ENCODE assay signal across 1 cellular context in genomic region chr7:44259547-44260457, GRCh38.
TF ChIP-seq lines count a peak whose summit lies in the region.

No MANE protein-coding gene starts in this region.

TF ChIP-seq in K562, 482 proteins besides CTCF, POLR2A, EP300 and RAD21 (continued from another document and continues in another):
- TF ChIP-seq MGA (IDR thresholded peaks at IDR 0.05), result peak; percentile 66
- TF ChIP-seq ZNF217 (CRISPR knock-in tag; IDR thresholded peaks at IDR 0.05), result no peak
- no peak for TF ChIP-seq BACH1 (tag; IDR thresholded peaks at IDR 0.05)
- no peak for TF ChIP-seq ZNF395 (CRISPR knock-in tag; IDR thresholded peaks at IDR 0.05)
- peak; percentile 14; the same call in 1 of the 2 replicates for TF ChIP-seq USF1 (CRISPR knock-in tag; IDR thresholded peaks at IDR 0.05)
- TF ChIP-seq L3MBTL2 (IDR thresholded peaks at IDR 0.05), result peak; percentile 71
- no peak for TF ChIP-seq ZNF184 (CRISPR knock-in tag; IDR thresholded peaks at IDR 0.05)
- TF ChIP-seq RBM22 (IDR thresholded peaks at IDR 0.05; ENCODE audit: low read depth, low read length, poor library complexity, severe bottlenecking), result no peak
- TF ChIP-seq, protein P1, sequence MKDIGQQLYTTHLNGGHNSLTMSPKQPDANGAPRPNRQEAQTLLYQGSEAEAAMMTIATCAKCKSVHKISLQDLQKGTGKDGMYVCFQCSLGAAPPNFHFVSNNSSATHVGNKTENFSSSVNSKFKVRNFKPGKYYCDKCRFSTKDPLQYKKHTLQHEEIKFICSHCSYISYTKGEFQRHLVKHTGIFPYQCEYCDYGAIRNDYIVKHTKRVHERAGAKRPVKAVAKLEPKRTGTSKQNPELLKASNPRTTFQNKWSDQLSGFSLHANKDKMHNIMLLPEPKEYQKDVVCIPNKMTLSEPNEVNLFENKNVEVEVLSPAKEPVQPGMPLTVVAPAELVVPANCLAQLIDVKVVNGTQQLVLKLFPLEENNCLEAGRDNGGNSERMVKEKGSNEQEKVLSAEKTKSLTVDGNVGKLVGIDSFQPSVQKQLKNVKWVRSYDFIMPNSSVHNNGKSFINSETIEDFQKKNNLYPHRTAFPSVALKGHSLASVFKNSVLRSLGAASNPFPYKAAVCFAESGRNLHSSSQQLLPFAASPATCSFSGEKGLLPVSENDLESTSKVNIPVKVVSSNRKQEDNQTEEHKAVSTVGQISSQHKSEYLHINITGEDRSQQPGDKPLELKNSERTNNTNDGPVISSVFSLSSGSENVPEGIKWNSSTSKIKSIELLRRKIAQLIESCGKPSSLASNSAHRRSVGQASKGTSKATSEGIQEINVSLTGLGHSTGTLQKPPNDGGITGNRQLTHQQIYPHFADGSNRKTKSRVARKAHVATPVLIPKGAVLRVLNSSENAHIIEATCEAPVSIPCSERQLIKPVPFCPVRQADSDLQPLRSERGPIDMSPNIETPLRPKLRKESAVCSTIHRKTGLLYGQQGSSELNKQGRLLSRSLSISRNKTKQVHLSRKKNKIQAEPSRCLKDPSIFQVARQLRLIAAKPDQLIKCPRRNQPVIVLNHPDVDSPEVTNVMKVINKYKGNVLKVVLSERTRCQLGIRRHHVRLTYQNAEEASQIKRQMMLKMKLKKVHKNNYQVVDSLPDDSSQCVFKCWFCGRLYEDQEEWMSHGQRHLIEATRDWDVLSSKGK (CRISPR knock-in tag; IDR thresholded peaks at IDR 0.05), result no peak
- TF ChIP-seq BRF2 (IDR thresholded peaks at IDR 0.05; ENCODE audit: borderline replicate concordance, insufficient read depth, insufficient read length), result no peak
- TF ChIP-seq ZNF274 (IDR thresholded peaks at IDR 0.05; ENCODE audit: borderline replicate concordance, low read depth, low read length), result no peak
- no peak for TF ChIP-seq SRSF7 (optimal IDR thresholded peaks at IDR 0.05; ENCODE audit: low read depth, low read length)
- no peak for TF ChIP-seq NCOR1 (IDR thresholded peaks at IDR 0.05)
- TF ChIP-seq CCAR2 (IDR thresholded peaks at IDR 0.05; ENCODE audit: low read depth, low read length), result no peak
- no peak for TF ChIP-seq ZNF717 (CRISPR knock-in tag; IDR thresholded peaks at IDR 0.05)
- TF ChIP-seq ZNF197 (CRISPR knock-in tag; IDR thresholded peaks at IDR 0.05; ENCODE audit: low read depth), result no peak
- TF ChIP-seq POLR3G (IDR thresholded peaks at IDR 0.05; ENCODE audit: extremely low read depth, insufficient read length, insufficient replicate concordance), result no peak
- no peak for TF ChIP-seq CUX1 (CRISPR knock-in tag; IDR thresholded peaks at IDR 0.05)
- no peak for TF ChIP-seq ZNF668 (CRISPR knock-in tag; IDR thresholded peaks at IDR 0.05)
- no peak for TF ChIP-seq THAP7 (CRISPR knock-in tag; IDR thresholded peaks at IDR 0.05)
- no peak for TF ChIP-seq ZNF124 (CRISPR knock-in tag; IDR thresholded peaks at IDR 0.05)
- 0 out of 2 replicates have a peak, but pooled peaks have one; percentile 45 for TF ChIP-seq BCOR (IDR thresholded peaks at IDR 0.05)
- TF ChIP-seq, protein P2, sequence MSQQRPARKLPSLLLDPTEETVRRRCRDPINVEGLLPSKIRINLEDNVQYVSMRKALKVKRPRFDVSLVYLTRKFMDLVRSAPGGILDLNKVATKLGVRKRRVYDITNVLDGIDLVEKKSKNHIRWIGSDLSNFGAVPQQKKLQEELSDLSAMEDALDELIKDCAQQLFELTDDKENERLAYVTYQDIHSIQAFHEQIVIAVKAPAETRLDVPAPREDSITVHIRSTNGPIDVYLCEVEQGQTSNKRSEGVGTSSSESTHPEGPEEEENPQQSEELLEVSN (IDR thresholded peaks at IDR 0.05; ENCODE audit: borderline replicate concordance in 1 of 2, extremely low read depth in 1 of 2, insufficient read depth in 1 of 2, insufficient read length in 1 of 2, low read depth in 1 of 2, low read length in 1 of 2, poor library complexity in 1 of 2, severe bottlenecking in 1 of 2), result peak in 1 of 2 experiments; percentile 45
